Comparison of ENCODE assay signal across 9 cellular contexts in genomic region chr3:135596563-135596962, GRCh38.
"Had no signal": no experiment of that assay in that cellular context is flagged by ENCODE, and none has a peak within 500 bp of the region (broad histone marks: within the 10 kb centered on the region; RNA-seq: fewer than 3 reads in every experiment).

No MANE protein-coding gene starts in this region.

- H3K9me3 ChIP-seq: HAP-1 had no signal

- H3K27ac ChIP-seq: GM23248 had no signal

- H3K4me2 ChIP-seq: GM23338 had no signal

- H3K4me3 ChIP-seq: GM23248, GM23338, HAP-1 had no signal

- ATAC-seq: GM23338, HCT116 had no signal

- H3K36me3 ChIP-seq: HAP-1 had no signal

- H3K4me3 Mint-ChIP-seq: GM23338, H9, HFFc6 had no signal

- H3K27ac Mint-ChIP-seq: GM23338, H9, HFFc6 had no signal

- H2AFZ ChIP-seq: GM23248, GM23338 had no signal

- DNase-seq: GM23248, GOT3, H7, H9, HCEC 1CT, HFFc6 had no signal

- H3K9ac ChIP-seq: GM23248 had no signal
